ENCODE assay signal across 1 cellular context in the genomic region with DNA sequence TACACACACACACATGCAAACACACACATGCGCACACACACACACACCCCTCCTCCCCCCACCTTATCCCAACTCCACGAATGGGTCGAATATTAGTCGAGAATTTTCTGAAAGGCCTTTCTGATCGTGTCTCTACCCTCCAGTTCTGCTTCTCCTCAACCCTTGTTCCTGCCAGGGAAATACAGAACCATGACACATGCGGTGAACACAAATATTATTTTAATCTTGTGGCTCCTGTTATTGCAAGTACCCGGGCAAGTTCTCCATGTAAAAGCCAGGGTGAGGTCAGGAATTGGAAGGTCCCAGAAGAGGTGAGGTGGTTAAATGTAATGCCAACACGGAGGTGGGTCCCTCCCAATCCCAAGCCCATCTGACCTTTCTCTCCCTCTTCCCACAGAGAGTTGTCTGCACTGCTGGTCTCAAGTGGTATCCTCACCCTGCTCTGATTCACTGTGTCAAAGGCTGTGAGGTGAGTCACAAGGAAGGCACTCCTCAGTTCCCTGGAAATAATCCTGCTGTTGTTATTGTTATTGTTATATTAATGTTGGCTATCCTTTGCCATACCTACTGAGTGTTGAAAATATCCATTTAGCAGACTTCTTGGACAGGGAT.
TF ChIP-seq lines count a peak whose summit lies in the region.

No MANE protein-coding gene starts in this region.

TF ChIP-seq in SK-N-SH treated with all-trans-retinoic acid at 6 μM for 48 hours, 23 proteins besides CTCF, POLR2A, EP300 and RAD21 (continued from another document):
- TF ChIP-seq, protein P1, sequence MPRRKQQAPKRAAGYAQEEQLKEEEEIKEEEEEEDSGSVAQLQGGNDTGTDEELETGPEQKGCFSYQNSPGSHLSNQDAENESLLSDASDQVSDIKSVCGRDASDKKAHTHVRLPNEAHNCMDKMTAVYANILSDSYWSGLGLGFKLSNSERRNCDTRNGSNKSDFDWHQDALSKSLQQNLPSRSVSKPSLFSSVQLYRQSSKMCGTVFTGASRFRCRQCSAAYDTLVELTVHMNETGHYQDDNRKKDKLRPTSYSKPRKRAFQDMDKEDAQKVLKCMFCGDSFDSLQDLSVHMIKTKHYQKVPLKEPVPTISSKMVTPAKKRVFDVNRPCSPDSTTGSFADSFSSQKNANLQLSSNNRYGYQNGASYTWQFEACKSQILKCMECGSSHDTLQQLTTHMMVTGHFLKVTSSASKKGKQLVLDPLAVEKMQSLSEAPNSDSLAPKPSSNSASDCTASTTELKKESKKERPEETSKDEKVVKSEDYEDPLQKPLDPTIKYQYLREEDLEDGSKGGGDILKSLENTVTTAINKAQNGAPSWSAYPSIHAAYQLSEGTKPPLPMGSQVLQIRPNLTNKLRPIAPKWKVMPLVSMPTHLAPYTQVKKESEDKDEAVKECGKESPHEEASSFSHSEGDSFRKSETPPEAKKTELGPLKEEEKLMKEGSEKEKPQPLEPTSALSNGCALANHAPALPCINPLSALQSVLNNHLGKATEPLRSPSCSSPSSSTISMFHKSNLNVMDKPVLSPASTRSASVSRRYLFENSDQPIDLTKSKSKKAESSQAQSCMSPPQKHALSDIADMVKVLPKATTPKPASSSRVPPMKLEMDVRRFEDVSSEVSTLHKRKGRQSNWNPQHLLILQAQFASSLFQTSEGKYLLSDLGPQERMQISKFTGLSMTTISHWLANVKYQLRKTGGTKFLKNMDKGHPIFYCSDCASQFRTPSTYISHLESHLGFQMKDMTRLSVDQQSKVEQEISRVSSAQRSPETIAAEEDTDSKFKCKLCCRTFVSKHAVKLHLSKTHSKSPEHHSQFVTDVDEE (CRISPR knock-in tag; IDR thresholded peaks at IDR 0.05), result no peak
TF ChIP-seq in SK-N-SH treated with all-trans-retinoic acid at 6 μM for 48 hours: peak in this region for 0.
